ENCODE assay signal across 19 cellular contexts in genomic region chr22:27933186-27933983, GRCh38. TPM values are rescaled to one million over a fixed set of nuclear protein-coding genes. Genes with fewer than 3 reads are reported as not detected.
DNase-seq lines count a peak whose midpoint lies in the region; ATAC-seq and TF ChIP-seq lines count a peak whose summit lies in the region.
"Had no signal": no experiment of that assay in that cellular context is flagged by ENCODE, and none has a peak within 500 bp of the region (broad histone marks: within the 10 kb centered on the region; RNA-seq: fewer than 3 reads in every experiment).

No MANE protein-coding gene starts in this region.

- H3K9me3 Mint-ChIP-seq in GM23338: no peaks in the 10 kb centered on the region; the same call in 2 of the 3 replicates
- H3K9me3 Mint-ChIP-seq in WTC11: peaks cover 7% of the 10 kb centered on the region
- H3K9me3 Mint-ChIP-seq: IgD-negative memory B cell had no signal

- no peaks in the 10 kb centered on the region; the same call in 1 of the 2 replicates for H3K9me2 ChIP-seq in GM23338 (ENCODE audit: insufficient read depth)

- H3K79me2 ChIP-seq in GM23338 (replicated peaks; ENCODE audit: insufficient read depth): peaks cover 10% of the 10 kb centered on the region; the same call in 1 of the 2 replicates

- peaks cover 13% of the 10 kb centered on the region; the same call in 2 of the 3 replicates for H3K36me3 Mint-ChIP-seq in GM23338 (ENCODE audit: low read depth)
- H3K36me3 Mint-ChIP-seq in WTC11: peaks cover 20% of the 10 kb centered on the region

- CTCF ChIA-PET in WTC11 (lab: Charles Lee): no interaction called here

- no peak for TF ChIP-seq CTCF in GM23338 (conservative IDR thresholded peaks at IDR 0.05; ENCODE audit: low read depth in 2 of 2)
- TF ChIP-seq CTCF in WTC11 (IDR thresholded peaks at IDR 0.05): no peak
- TF ChIP-seq CTCF in right lobe of liver (IDR thresholded peaks at IDR 0.05): no peak

- intact Hi-C loops in right lobe of liver (cut with DNase I): no loop called here

- H3K4me3 ChIP-seq in GM23338 (no peak overlapping the region), right lobe of liver (peak overlapping the region; percentile 32 to 52 (median 48)), subcutaneous abdominal adipose tissue (ENCODE audit: low read depth in 1 of 5, low read length in 5 of 5) (peak overlapping the region; percentile 21 to 71 (median 48))

- peak overlapping the region in 1 of 5 donors; percentile 64 for H3K9ac ChIP-seq in subcutaneous abdominal adipose tissue (ENCODE audit: low read length in 5 of 5)

- H3K27ac ChIP-seq in GM23338 (ENCODE audit: low read depth): no peak overlapping the region
- H3K27ac ChIP-seq in right lobe of liver: peak overlapping the region; percentile 74 to 95 (median 88)
- H3K27ac ChIP-seq in subcutaneous abdominal adipose tissue (ENCODE audit: low read depth, low read length): peak overlapping the region; percentile 63

- POLR2A ChIA-PET in WTC11 (lab: Charles Lee): no interaction called here

- H3K4me2 ChIP-seq in GM23338: no peak overlapping the region

- no peaks in the 10 kb centered on the region for H4K20me1 ChIP-seq in GM23338 (replicated peaks; ENCODE audit: insufficient read depth)

- no peaks in the 10 kb centered on the region for H3F3A ChIP-seq in GM23338 (replicated peaks; ENCODE audit: low read depth)

- ATAC-seq in GM23338: no peak
- ATAC-seq in WTC11: no peak
- peak; percentile 72 to 86 (median 80) for ATAC-seq in right lobe of liver
- ATAC-seq in GM21515 (IDR thresholded peaks at IDR 0.05; ENCODE audit: unreplicated experiment): no peak

- peaks cover 21% of the 10 kb centered on the region for H3K4me1 Mint-ChIP-seq in GM23338
- peaks cover 25% of the 10 kb centered on the region for H3K4me1 Mint-ChIP-seq in WTC11

- peak; percentile 33 for TF ChIP-seq POLR2A in right lobe of liver (IDR thresholded peaks at IDR 0.05)

- no peaks in the 10 kb centered on the region for H3K36me3 ChIP-seq in GM23338 (ENCODE audit: insufficient read depth)
- no peaks in the 10 kb centered on the region for H3K36me3 ChIP-seq in right lobe of liver
- H3K36me3 ChIP-seq in subcutaneous abdominal adipose tissue (ENCODE audit: control insufficient read depth in 5 of 5, insufficient read depth in 5 of 5, low read length in 5 of 5): peaks cover 0 to 4% (median 0%) of the 10 kb centered on the region in 5 donors
- H3K36me3 ChIP-seq: BE2C had no signal

- H3K4me3 Mint-ChIP-seq in GM23338: no peak overlapping the region
- no peak overlapping the region for H3K4me3 Mint-ChIP-seq in WTC11
- H3K4me3 Mint-ChIP-seq: IgD-negative memory B cell had no signal

- H3K4me1 ChIP-seq in GM23338 (ENCODE audit: insufficient read depth): peaks cover 15% of the 10 kb centered on the region
- no peaks in the 10 kb centered on the region for H3K4me1 ChIP-seq in right lobe of liver
- no peaks in the 10 kb centered on the region for H3K4me1 ChIP-seq in subcutaneous abdominal adipose tissue (ENCODE audit: control insufficient read depth in 5 of 5, insufficient read depth in 5 of 5, low read length in 5 of 5)

- no peak overlapping the region for H2AFZ ChIP-seq in GM23338

- H3K9me3 ChIP-seq in right lobe of liver (no peaks in the 10 kb centered on the region), subcutaneous abdominal adipose tissue (ENCODE audit: control insufficient read depth in 5 of 5, low read length in 5 of 5) (no peaks in the 10 kb centered on the region)
- H3K9me3 ChIP-seq: BE2C had no signal

- H3K27me3 Mint-ChIP-seq in GM23338 (ENCODE audit: insufficient read depth, low read depth, poor library complexity) (no peaks in the 10 kb centered on the region), WTC11 (ENCODE audit: low read depth) (no peaks in the 10 kb centered on the region)
- H3K27me3 Mint-ChIP-seq: IgD-negative memory B cell had no signal

- no peaks in the 10 kb centered on the region for H3K27me3 ChIP-seq in GM23338 (ENCODE audit: insufficient read depth)
- H3K27me3 ChIP-seq in right lobe of liver: no peaks in the 10 kb centered on the region
- no peaks in the 10 kb centered on the region for H3K27me3 ChIP-seq in subcutaneous abdominal adipose tissue (ENCODE audit: control insufficient read depth in 5 of 5, insufficient read depth in 4 of 5, low read length in 5 of 5)
- H3K27me3 ChIP-seq: BE2C had no signal

- H3K27ac Mint-ChIP-seq in GM23338 (peak overlapping the region; percentile 16; the same call in 1 of the 2 replicates), WTC11 (no peak overlapping the region; the same call in 1 of the 2 replicates)

- DNase-seq in GM23338 (ENCODE audit: low spot score) (no peak), WTC11 (ENCODE audit: low spot score) (no peak), right lobe of liver (no peak), hepatic stellate cell (ENCODE audit: low spot score) (no peak), NCI-H345 (lab: John Stamatoyannopoulos, UW) (no peak)
- DNase-seq: DMS79, GOT3, HCEC 1CT, MV-4-11, NCI-H1105 treated with DMSO at 0.1 percent for 48 hours, NCI-H2081, NCI-H2171, NCI-H446, NCI-H526, Right ventricle myocardium superior had no signal

- WGBS in right lobe of liver (ENCODE audit: insufficient coverage, low coverage, low lambda C conversion rate, missing lambda C conversion rate): 27% methylated on average over 8 of the region's 9 CpGs

TF ChIP-seq in GM23338, 12 proteins besides CTCF, POLR2A, EP300 and RAD21 (continues in another document):
- TF ChIP-seq STAT1 (IDR thresholded peaks at IDR 0.05; ENCODE audit: unreplicated experiment) (no peak), POLR2AphosphoS5 (IDR thresholded peaks at IDR 0.05; ENCODE audit: low read depth) (no peak), ZNF331 (CRISPR knock-in tag; IDR thresholded peaks at IDR 0.05; ENCODE audit: low read depth) (no peak), NANOG (IDR thresholded peaks at IDR 0.05; ENCODE audit: borderline replicate concordance) (no peak), CREB1 (CRISPR knock-in tag; IDR thresholded peaks at IDR 0.05; ENCODE audit: low read depth) (no peak), REST (IDR thresholded peaks at IDR 0.05; ENCODE audit: unreplicated experiment) (no peak)

TF ChIP-seq in WTC11, 78 proteins besides CTCF, POLR2A, EP300 and RAD21:
- TF ChIP-seq ZNF121 (CRISPR knock-in tag; IDR thresholded peaks at IDR 0.05): 0 out of 2 replicates have a peak, but pooled peaks have one; percentile 49
- TF ChIP-seq MYBL2 (CRISPR knock-in tag; IDR thresholded peaks at IDR 0.05): no peak

RNA-seq across cellular contexts. Expression of gene PITPNB, which starts 14.3 kb away (rescaled TPM):
- 56.0 and 56.7 TPM in 2 replicates for total RNA-seq in GM23338 (2014; rRNA removed; shearing (Covaris generic))
- polyA plus RNA-seq in GM23338 (2016; fragmentation: Nextera tagmentation; extraction: Ambion mirVana): 39.2 and 50.9 TPM in 2 replicates
- total RNA-seq in WTC11 (2021) (70.7 to 76.2 TPM (median 71.7 TPM) in 3 replicates), right lobe of liver (10 to 100 TPM; 28.7 to 60.6 (median 37.6) TPM)

Comparison
In these comparisons a context has a peak if more than half of its experiments do, and no peak if none do; other contexts are left out.
1. ATAC-seq: peak in right lobe of liver (4 of 4); none in GM23338 (single experiment), WTC11 (single experiment) and GM21515 (single experiment).